Comparison of ENCODE assay signal across 17 cellular contexts in genomic region chr3:57889807-57890206, GRCh38.
DNase-seq lines count a peak whose midpoint lies in the region; ATAC-seq and TF ChIP-seq lines count a peak whose summit lies in the region.
"Had no signal": no experiment of that assay in that cellular context is flagged by ENCODE, and none has a peak within 500 bp of the region (broad histone marks: within the 10 kb centered on the region; RNA-seq: fewer than 3 reads in every experiment).

No MANE protein-coding gene starts in this region.

- peaks cover 0 to 2% of the 10 kb centered on the region in 2 donors for H3K4me1 ChIP-seq in aorta (ENCODE audit: control insufficient read depth in 1 of 2, insufficient read depth in 2 of 2, low read length in 2 of 2)
- H3K4me1 ChIP-seq: foreskin keratinocyte had no signal

- H3K4me3 Mint-ChIP-seq in osteocyte (ENCODE audit: unreplicated experiment) = peak overlapping the region; percentile 71
- no peak overlapping the region for H3K4me3 Mint-ChIP-seq in stimulated activated naive CD8-positive, alpha-beta T cell treated with anti-CD3 and anti-CD28 coated beads, Interleukin-15, amount 100 ng/mL, for 72 hours
- H3K4me3 Mint-ChIP-seq: activated CD8-positive, alpha-beta memory T cell treated with anti-CD3 and anti-CD28 coated beads, Interleukin-2, amount 10 ng/mL, durations not matched to agents 7 days and 5 days had no signal

- no peaks in the 10 kb centered on the region for H3K27me3 ChIP-seq in aorta (ENCODE audit: control insufficient read depth in 1 of 2, insufficient read depth in 2 of 2, low read length in 1 of 2)
- H3K27me3 ChIP-seq: foreskin keratinocyte had no signal

- H3K9me3 Mint-ChIP-seq in osteocyte (ENCODE audit: unreplicated experiment) = no peaks in the 10 kb centered on the region
- H3K9me3 Mint-ChIP-seq in stimulated activated naive CD8-positive, alpha-beta T cell treated with anti-CD3 and anti-CD28 coated beads, Interleukin-15, amount 100 ng/mL, for 72 hours = no peaks in the 10 kb centered on the region

- 6% methylated on average over 6 of the region's 6 CpGs for WGBS in aorta, 2 donors

- H3K4me1 Mint-ChIP-seq in osteocyte (ENCODE audit: unreplicated experiment) = peaks cover 23% of the 10 kb centered on the region
- no peaks in the 10 kb centered on the region for H3K4me1 Mint-ChIP-seq in stimulated activated naive CD8-positive, alpha-beta T cell treated with anti-CD3 and anti-CD28 coated beads, Interleukin-15, amount 100 ng/mL, for 72 hours
- H3K4me1 Mint-ChIP-seq: activated CD8-positive, alpha-beta memory T cell treated with anti-CD3 and anti-CD28 coated beads, Interleukin-2, amount 10 ng/mL, durations not matched to agents 7 days and 5 days had no signal

- H3K27ac Mint-ChIP-seq in osteocyte (ENCODE audit: unreplicated experiment) = peak overlapping the region; percentile 82
- no peak overlapping the region for H3K27ac Mint-ChIP-seq in stimulated activated naive CD8-positive, alpha-beta T cell treated with anti-CD3 and anti-CD28 coated beads, Interleukin-15, amount 100 ng/mL, for 72 hours
- H3K27ac Mint-ChIP-seq: activated CD8-positive, alpha-beta memory T cell treated with anti-CD3 and anti-CD28 coated beads, Interleukin-2, amount 10 ng/mL, durations not matched to agents 7 days and 5 days had no signal

- H3K27me3 Mint-ChIP-seq in osteocyte (ENCODE audit: unreplicated experiment) = no peaks in the 10 kb centered on the region
- no peaks in the 10 kb centered on the region for H3K27me3 Mint-ChIP-seq in stimulated activated naive CD8-positive, alpha-beta T cell treated with anti-CD3 and anti-CD28 coated beads, Interleukin-15, amount 100 ng/mL, for 72 hours
- H3K27me3 Mint-ChIP-seq: activated CD8-positive, alpha-beta memory T cell treated with anti-CD3 and anti-CD28 coated beads, Interleukin-2, amount 10 ng/mL, durations not matched to agents 7 days and 5 days had no signal

- H3K36me3 ChIP-seq in aorta (ENCODE audit: control insufficient read depth in 1 of 2, insufficient read depth in 2 of 2, low read length in 1 of 2) = no peaks in the 10 kb centered on the region

- intact Hi-C loops in Right ventricle myocardium superior (cut with DNase I) (no loop called here), aorta (cut with DNase I) (loop anchor here (5.0 to 10.0 kb wide), 3 partner anchors 37 to 117 kb away; partner anchors contain the start of gene FLNB (in 2 of the 2))

- H3K9me3 ChIP-seq in aorta (ENCODE audit: control insufficient read depth, low read length) = no peaks in the 10 kb centered on the region

- H3K4me3 ChIP-seq in cardiac fibroblast (replicated peaks in 1 of 2; ENCODE audit: low read depth in 2 of 2, low read length in 2 of 2) (no peak overlapping the region), aorta (ENCODE audit: low read length in 2 of 2) (peak overlapping the region in 1 of 2 donors; percentile 54)

- peak; percentile 28 to 35 for DNase-seq in cardiac fibroblast (ENCODE audit: low read depth in 2 of 2)
- DNase-seq in Right ventricle myocardium superior = no peak
- no peak for DNase-seq in osteocyte (ENCODE audit: extremely low spot score, unreplicated experiment)
- no peak for DNase-seq in aorta
- DNase-seq in stimulated activated naive CD8-positive, alpha-beta T cell treated with anti-CD3 and anti-CD28 coated beads, Interleukin-15, amount 100 ng/mL, for 72 hours = no peak
- DNase-seq: activated CD4-positive, CD25-positive, alpha-beta regulatory T cell; activated CD8-positive, alpha-beta memory T cell treated with anti-CD3 and anti-CD28 coated beads, Interleukin-2, amount 10 ng/mL, durations not matched to agents 7 days and 5 days; foreskin keratinocyte; Kasumi-1; mesenchymal stem cell; NCI-H446 treated with DMSO at 0.1 percent for 48 hours; nucleus accumbens; SHP77 treated with DMSO at 0.1 percent for 48 hours; stimulated activated CD4-positive, alpha-beta T cell treated with anti-CD3 and anti-CD28 coated beads, Interleukin-12 subunit alpha, Interleukin-12 subunit beta, amount 100 ng/mL, for 4 hours; T-helper 2 cell had no signal

- peak; percentile 71 for ATAC-seq in Right ventricle myocardium superior (ENCODE audit: poor library complexity)
- ATAC-seq in aorta (ENCODE audit: low FRiP score) = peak; percentile 88
- no peak for ATAC-seq in stimulated activated naive CD8-positive, alpha-beta T cell treated with anti-CD3 and anti-CD28 coated beads, Interleukin-15, amount 100 ng/mL, for 72 hours
- no peak for ATAC-seq in HG03135 (IDR thresholded peaks at IDR 0.05; ENCODE audit: unreplicated experiment)
- no peak for ATAC-seq in HG02981 (IDR thresholded peaks at IDR 0.05; ENCODE audit: unreplicated experiment)
- ATAC-seq: activated CD8-positive, alpha-beta memory T cell treated with anti-CD3 and anti-CD28 coated beads, Interleukin-2, amount 10 ng/mL, durations not matched to agents 7 days and 5 days; foreskin keratinocyte had no signal

- H3K36me3 Mint-ChIP-seq in osteocyte (ENCODE audit: unreplicated experiment) = peaks cover 14% of the 10 kb centered on the region

- no peak for TF ChIP-seq CTCF in cardiac fibroblast (IDR thresholded peaks at IDR 0.05; ENCODE audit: low read depth, low read length)
- TF ChIP-seq CTCF in osteocyte (IDR thresholded peaks at IDR 0.05) = no peak

- H3K27ac ChIP-seq in aorta (ENCODE audit: low read depth in 1 of 2, low read length in 2 of 2) = no peak overlapping the region
- H3K27ac ChIP-seq: foreskin keratinocyte had no signal

Comparison
In these comparisons a context has a peak if more than half of its experiments do, and no peak if none do; other contexts are left out.
1. DNase-seq: peak in cardiac fibroblast (2 of 2); none in Right ventricle myocardium superior (single experiment), osteocyte (single experiment), aorta (0 of 2) and stimulated activated naive CD8-positive, alpha-beta T cell treated with anti-CD3 and anti-CD28 coated beads, Interleukin-15, amount 100 ng/mL, for 72 hours (0 of 2).
2. ATAC-seq: peak in Right ventricle myocardium superior (single experiment) and aorta (single experiment); none in stimulated activated naive CD8-positive, alpha-beta T cell treated with anti-CD3 and anti-CD28 coated beads, Interleukin-15, amount 100 ng/mL, for 72 hours (single experiment), HG03135 (single experiment) and HG02981 (single experiment).